In the genomic region with DNA sequence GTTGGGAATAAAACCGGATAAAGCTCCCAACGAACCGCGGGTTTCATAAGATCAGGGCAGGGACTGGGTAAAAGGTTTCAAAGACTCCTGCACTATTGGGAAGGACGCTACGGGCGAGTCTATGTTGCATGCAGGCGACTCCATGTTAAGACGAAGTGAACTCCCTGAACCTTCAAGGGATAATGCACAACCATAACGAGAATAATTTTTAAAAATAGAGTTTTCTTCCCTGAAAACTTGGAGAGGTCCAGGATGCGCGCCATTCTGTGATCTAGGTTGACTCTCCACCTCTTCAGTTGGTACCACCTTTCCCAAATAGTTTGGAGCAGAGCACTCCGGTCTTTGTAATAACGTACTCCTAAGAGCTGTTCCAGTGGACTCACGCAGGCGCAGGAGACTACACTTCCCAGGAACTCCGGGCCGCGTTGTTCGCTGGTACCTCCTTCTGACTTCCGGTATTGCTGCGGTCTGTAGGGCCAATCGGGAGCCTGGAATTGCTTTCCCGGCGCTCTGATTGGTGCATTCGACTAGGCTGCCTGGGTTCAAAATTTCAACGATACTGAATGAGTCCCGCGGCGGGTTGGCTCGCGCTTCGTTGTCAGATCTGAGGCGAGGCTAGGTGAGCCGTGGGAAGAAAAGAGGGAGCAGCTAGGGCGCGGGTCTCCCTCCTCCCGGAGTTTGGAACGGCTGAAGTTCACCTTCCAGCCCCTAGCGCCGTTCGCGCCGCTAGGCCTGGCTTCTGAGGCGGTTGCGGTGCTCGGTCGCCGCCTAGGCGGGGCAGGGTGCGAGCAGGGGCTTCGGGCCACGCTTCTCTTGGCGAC, we compare ENCODE assay signal across 1 cellular context.
TF ChIP-seq lines count a peak whose summit lies in the region.

TPX2 (plus strand) TSS at position 562 of the 821 bp plus-strand sequence. CDS start 18,187 bp downstream, outside the sequence.

TF ChIP-seq in K562, 482 proteins besides CTCF, POLR2A, EP300 and RAD21 (continued from another document):
- TF ChIP-seq ZBTB26 (CRISPR knock-in tag; IDR thresholded peaks at IDR 0.05), result no peak
- no peak for TF ChIP-seq ZNF311 (CRISPR knock-in tag; IDR thresholded peaks at IDR 0.05)
- no peak for TF ChIP-seq FUS (optimal IDR thresholded peaks at IDR 0.05; ENCODE audit: low read depth, low read length)
- TF ChIP-seq NFXL1 (CRISPR knock-in tag; IDR thresholded peaks at IDR 0.05), result no peak
- no peak for TF ChIP-seq ZNF316 (IDR thresholded peaks at IDR 0.05)
- no peak for TF ChIP-seq JUNB (CRISPR knock-in tag; conservative IDR thresholded peaks at IDR 0.05)
- 0 out of 2 replicates have a peak, but pooled peaks have one; percentile 36 for TF ChIP-seq HBP1 (CRISPR knock-in tag; IDR thresholded peaks at IDR 0.05)
- TF ChIP-seq XRCC3 (IDR thresholded peaks at IDR 0.05), result no peak
- no peak for TF ChIP-seq PHTF2 (CRISPR knock-in tag; IDR thresholded peaks at IDR 0.05)
- TF ChIP-seq CBFB (CRISPR knock-in tag; IDR thresholded peaks at IDR 0.05), result no peak
- TF ChIP-seq ZNF696 (CRISPR knock-in tag; conservative IDR thresholded peaks at IDR 0.05), result no peak
- TF ChIP-seq, protein P1, sequence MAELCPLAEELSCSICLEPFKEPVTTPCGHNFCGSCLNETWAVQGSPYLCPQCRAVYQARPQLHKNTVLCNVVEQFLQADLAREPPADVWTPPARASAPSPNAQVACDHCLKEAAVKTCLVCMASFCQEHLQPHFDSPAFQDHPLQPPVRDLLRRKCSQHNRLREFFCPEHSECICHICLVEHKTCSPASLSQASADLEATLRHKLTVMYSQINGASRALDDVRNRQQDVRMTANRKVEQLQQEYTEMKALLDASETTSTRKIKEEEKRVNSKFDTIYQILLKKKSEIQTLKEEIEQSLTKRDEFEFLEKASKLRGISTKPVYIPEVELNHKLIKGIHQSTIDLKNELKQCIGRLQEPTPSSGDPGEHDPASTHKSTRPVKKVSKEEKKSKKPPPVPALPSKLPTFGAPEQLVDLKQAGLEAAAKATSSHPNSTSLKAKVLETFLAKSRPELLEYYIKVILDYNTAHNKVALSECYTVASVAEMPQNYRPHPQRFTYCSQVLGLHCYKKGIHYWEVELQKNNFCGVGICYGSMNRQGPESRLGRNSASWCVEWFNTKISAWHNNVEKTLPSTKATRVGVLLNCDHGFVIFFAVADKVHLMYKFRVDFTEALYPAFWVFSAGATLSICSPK (IDR thresholded peaks at IDR 0.05; ENCODE audit: borderline replicate concordance), result no peak
- TF ChIP-seq POLR3G (IDR thresholded peaks at IDR 0.05; ENCODE audit: extremely low read depth, insufficient read length, insufficient replicate concordance), result no peak
- TF ChIP-seq PURB (CRISPR knock-in tag; IDR thresholded peaks at IDR 0.05; ENCODE audit: low read depth), result no peak
- TF ChIP-seq EP400 (IDR thresholded peaks at IDR 0.05), result peak; percentile 99
- TF ChIP-seq HDGF (IDR thresholded peaks at IDR 0.05), result no peak
- no peak for TF ChIP-seq CBX8 (IDR thresholded peaks at IDR 0.05; ENCODE audit: borderline replicate concordance, extremely low read depth, low read depth, low read length, poor library complexity, severe bottlenecking)
- TF ChIP-seq STAT5B (CRISPR knock-in tag; IDR thresholded peaks at IDR 0.05), result no peak
- peak; percentile 87 for TF ChIP-seq CXXC5 (CRISPR knock-in tag; IDR thresholded peaks at IDR 0.05)
- TF ChIP-seq GTF2F1 (IDR thresholded peaks at IDR 0.05; ENCODE audit: low read depth, low read length), result no peak; the same call in 1 of the 2 replicates
- no peak for TF ChIP-seq TCF7 (IDR thresholded peaks at IDR 0.05; ENCODE audit: borderline replicate concordance)
- no peak for TF ChIP-seq ZNF197 (CRISPR knock-in tag; IDR thresholded peaks at IDR 0.05; ENCODE audit: low read depth)
- TF ChIP-seq SMARCB1 (IDR thresholded peaks at IDR 0.05; ENCODE audit: insufficient read length, low read depth), result no peak
- TF ChIP-seq ZNF830 (CRISPR knock-in tag; IDR thresholded peaks at IDR 0.05), result no peak
- TF ChIP-seq SRSF1 (IDR thresholded peaks at IDR 0.05; ENCODE audit: low read depth, low read length), result no peak
- no peak for TF ChIP-seq OTX1 (CRISPR knock-in tag; IDR thresholded peaks at IDR 0.05)
- TF ChIP-seq MCM5 (IDR thresholded peaks at IDR 0.05; ENCODE audit: low read depth), result no peak
- TF ChIP-seq NELFE (IDR thresholded peaks at IDR 0.05; ENCODE audit: insufficient read depth, insufficient read length), result no peak
- no peak for TF ChIP-seq HMG20B (CRISPR knock-in tag; IDR thresholded peaks at IDR 0.05)
- TF ChIP-seq KDM5B (IDR thresholded peaks at IDR 0.05; ENCODE audit: insufficient replicate concordance, low read depth, low read length), result peak; percentile 76
- TF ChIP-seq KDM1A (IDR thresholded peaks at IDR 0.05), result no peak
- no peak for TF ChIP-seq KLF10 (CRISPR knock-in tag; IDR thresholded peaks at IDR 0.05)
